In genomic region chr1:108200627-108201106, GRCh38 we compare ENCODE assay signal across 8 cellular contexts.
A peak's percentile ranks its signal among the peaks of the same experiment; 100 is the strongest.
DNase-seq lines count a peak whose midpoint lies in the region; ATAC-seq lines count a peak whose summit lies in the region.

No MANE protein-coding gene starts in this region.

- DNase-seq in COLO829 (ENCODE audit: low spot score) (peak; percentile 53), NAMALWA (ENCODE audit: low spot score) (peak; percentile 7), T-helper 9 cell (peak; percentile 21), caudate nucleus (lab: John Stamatoyannopoulos, UW) (peak in 47 of 61 donors; percentile 3 to 84 (median 40)), iris pigment epithelial cell (ENCODE audit: low read depth) (peak; percentile 81)
- peak; percentile 11 for DNase-seq in stimulated activated CD4-positive, alpha-beta T cell treated with anti-CD3 and anti-CD28 coated beads, Interleukin-12 subunit alpha, Interleukin-12 subunit beta, amount 100 ng/mL, for 4 hours

- ATAC-seq in GM21390 (IDR thresholded peaks at IDR 0.05; ENCODE audit: unreplicated experiment) = peak; percentile 19
- ATAC-seq in HG03095 (IDR thresholded peaks at IDR 0.05; ENCODE audit: unreplicated experiment) = no peak

- H3K27ac ChIP-seq in caudate nucleus (ENCODE audit: low read depth, low read length) = no peak overlapping the region

Comparison
In these comparisons a context has a peak if more than half of its experiments do, and no peak if none do; other contexts are left out.
1. DNase-seq: peak in every context shown above with its lines; median percentile 81 in iris pigment epithelial cell; 53 in COLO829; 40 in caudate nucleus; 21 in T-helper 9 cell; 11 in stimulated activated CD4-positive, alpha-beta T cell treated with anti-CD3 and anti-CD28 coated beads, Interleukin-12 subunit alpha, Interleukin-12 subunit beta, amount 100 ng/mL, for 4 hours; 7 in NAMALWA.